In the genomic region with DNA sequence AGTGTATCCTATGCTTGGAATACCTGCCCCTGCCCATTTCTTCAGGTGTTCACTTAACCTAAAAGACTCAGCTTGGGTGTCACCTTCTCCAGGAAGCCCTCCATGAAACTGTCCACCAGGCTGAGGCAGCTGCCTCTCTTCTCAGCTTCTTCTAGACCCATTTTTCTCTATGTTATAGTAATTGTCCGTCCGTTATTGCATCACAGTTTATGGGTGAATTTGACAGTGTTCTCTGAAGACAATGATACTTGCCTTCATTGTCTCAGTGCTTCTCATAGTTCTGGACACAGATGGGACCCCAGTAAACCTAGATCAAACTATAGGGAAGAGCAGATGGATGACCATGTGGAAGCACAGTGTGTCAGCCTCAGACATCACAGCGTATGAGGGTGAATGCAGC, we compare ENCODE assay signal across 25 cellular contexts.
"Had no signal": no experiment of that assay in that cellular context is flagged by ENCODE, and none has a peak within 500 bp of the region (broad histone marks: within the 10 kb centered on the region; RNA-seq: fewer than 3 reads in every experiment).

No MANE protein-coding gene starts in this region.

- DNase-seq: colonic mucosa; cortex of kidney; effector CD8-positive, alpha-beta T cell; effector memory CD8-positive, alpha-beta T cell; endodermal cell; erythroblast; foreskin fibroblast; foreskin melanocyte; gastrocnemius medialis; glutamatergic neuron; head of caudate nucleus; heart right ventricle; hippocampal formation; left cardiac atrium; left lung; left ventricle myocardium superior; lower lobe of right lung; mesenchymal stem cell; mucosa of descending colon; naive B cell had no signal

- H3K4me1 ChIP-seq: colonic mucosa, esophagus muscularis mucosa, gastrocnemius medialis, heart right ventricle, left lung, lower lobe of right lung had no signal

- H3K27ac ChIP-seq: colonic mucosa, epithelial cell of prostate, esophagus muscularis mucosa, gastrocnemius medialis, heart right ventricle, left lung, lower lobe of right lung had no signal

- H3K9me3 ChIP-seq: colonic mucosa, esophagus muscularis mucosa, gastrocnemius medialis, left lung, lower lobe of right lung, mucosa of descending colon had no signal

- ATAC-seq: effector memory CD8-positive, alpha-beta T cell; gastrocnemius medialis; heart right ventricle; left cardiac atrium; left lung; left ventricle myocardium superior; lower lobe of right lung; mucosa of descending colon had no signal

- FAIRE-seq: endometrium, islet of Langerhans, keratinocyte had no signal

- H3K4me3 ChIP-seq: colonic mucosa, esophagus muscularis mucosa, gastrocnemius medialis, heart right ventricle, left lung, lower lobe of right lung, mucosa of descending colon had no signal

- H3K27me3 ChIP-seq: colonic mucosa had no signal

- H3K36me3 ChIP-seq: colonic mucosa, esophagus muscularis mucosa, gastrocnemius medialis, heart right ventricle, left lung, lower lobe of right lung had no signal
